ENCODE assay signal across 14 cellular contexts in the genomic region with DNA sequence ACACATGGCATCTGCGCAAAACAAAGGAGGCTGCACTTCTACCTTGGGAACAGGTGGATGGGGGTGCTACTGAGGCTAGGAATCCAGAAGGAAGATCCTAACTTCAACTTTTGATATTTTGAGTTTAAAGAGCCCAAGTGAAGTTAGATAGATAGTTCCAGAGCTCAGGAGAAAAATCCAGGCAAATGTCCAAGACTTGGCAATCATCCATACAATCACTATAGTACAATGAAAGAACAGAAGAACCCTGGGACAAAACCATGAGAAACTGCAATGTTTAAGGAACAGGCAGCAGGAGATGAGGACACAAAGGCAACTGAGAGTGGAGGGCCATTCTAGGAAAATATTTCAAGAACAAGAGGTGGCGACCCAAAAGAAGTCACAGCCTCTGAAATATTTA. TPM values are rescaled to one million over a fixed set of nuclear protein-coding genes. Genes with fewer than 3 reads are reported as not detected.
DNase-seq lines count a peak whose midpoint lies in the region; ATAC-seq and TF ChIP-seq lines count a peak whose summit lies in the region.
"Had no signal": no experiment of that assay in that cellular context is flagged by ENCODE, and none has a peak within 500 bp of the region (broad histone marks: within the 10 kb centered on the region; RNA-seq: fewer than 3 reads in every experiment).

No MANE protein-coding gene starts in this region.

- CTCF ChIA-PET in Calu3 (lab: Charles Lee): no interaction called here

- no TSS peak for BruUV-seq in Calu3 (replicated peaks; lab: Mats Ljungman, UMichigan)

- no peaks in the 10 kb centered on the region for H3K4me1 Mint-ChIP-seq in Calu3 (ENCODE audit: low read depth, unreplicated experiment)
- H3K4me1 Mint-ChIP-seq: B cell had no signal

- DNase-seq in NCI-H226 (peak; percentile 31), choroid plexus epithelial cell (ENCODE audit: low read depth) (peak; percentile 8), fibroblast of peridontal ligament (ENCODE audit: extremely low read depth) (peak; percentile 21), pulmonary artery endothelial cell (ENCODE audit: low read depth, low spot score) (peak; percentile 24), mesenteric fat pad (ENCODE audit: low spot score) (no peak), Calu3 (no peak)
- DNase-seq: C1 segment of cervical spinal cord; CD4-positive, alpha-beta T cell; DMS79; EL had no signal

- peaks cover 44% of the 10 kb centered on the region for H3K27me3 Mint-ChIP-seq in Calu3 (ENCODE audit: unreplicated experiment)
- H3K27me3 Mint-ChIP-seq: B cell; CD4-positive, alpha-beta T cell had no signal

- ATAC-seq in GM21381 (IDR thresholded peaks at IDR 0.05; ENCODE audit: unreplicated experiment): no peak
- ATAC-seq: HCT116, HepG2 had no signal

- TF ChIP-seq CTCF in choroid plexus epithelial cell (conservative IDR thresholded peaks at IDR 0.05; ENCODE audit: low read depth, low read length): no peak
- no peak for TF ChIP-seq CTCF in Calu3 (IDR thresholded peaks at IDR 0.05; ENCODE audit: unreplicated experiment)

- intact Hi-C loops in Calu3 (cut with micrococcal nuclease; ENCODE audit: unreplicated experiment): no loop called here

- peaks cover 2% of the 10 kb centered on the region for H3K9me3 Mint-ChIP-seq in Calu3 (ENCODE audit: low read depth, unreplicated experiment)

- H3K36me3 Mint-ChIP-seq in Calu3 (ENCODE audit: insufficient read depth, unreplicated experiment): no peaks in the 10 kb centered on the region

- no peak overlapping the region for H3K4me3 ChIP-seq in choroid plexus epithelial cell (ENCODE audit: low read depth, low read length)

- no peak overlapping the region for H3K4me3 Mint-ChIP-seq in Calu3 (ENCODE audit: low read depth, unreplicated experiment)
- H3K4me3 Mint-ChIP-seq: B cell; CD4-positive, alpha-beta T cell had no signal

- H3K27ac Mint-ChIP-seq in Calu3 (ENCODE audit: unreplicated experiment): no peak overlapping the region
- H3K27ac Mint-ChIP-seq: B cell; CD4-positive, alpha-beta T cell had no signal

RNA-seq across cellular contexts. Expression of gene CDYL2, which starts 12.4 kb away (rescaled TPM):
- total RNA-seq in pulmonary artery endothelial cell (29.5 and 32.3 TPM in 2 replicates), mesenteric fat pad (24.0 TPM), Calu3 (2022) (1.0 and 1.4 TPM in 2 replicates)

Comparison
In these comparisons a context has a peak if more than half of its experiments do, and no peak if none do; other contexts are left out.
1. DNase-seq: peak in NCI-H226 (single experiment), choroid plexus epithelial cell (single experiment), fibroblast of peridontal ligament (single experiment) and pulmonary artery endothelial cell (single experiment); none in mesenteric fat pad (single experiment) and Calu3 (single experiment).
2. RNA of gene CDYL2, which starts 12.4 kb away (total RNA-seq): 29.5 to 32.3 TPM in pulmonary artery endothelial cell and 24.0 TPM in mesenteric fat pad (single experiment); 1.0 to 1.4 TPM in Calu3; every median in the first group is over 10 times any median in the second.